17 cellular contexts compared by ENCODE assay signal in the genomic region with DNA sequence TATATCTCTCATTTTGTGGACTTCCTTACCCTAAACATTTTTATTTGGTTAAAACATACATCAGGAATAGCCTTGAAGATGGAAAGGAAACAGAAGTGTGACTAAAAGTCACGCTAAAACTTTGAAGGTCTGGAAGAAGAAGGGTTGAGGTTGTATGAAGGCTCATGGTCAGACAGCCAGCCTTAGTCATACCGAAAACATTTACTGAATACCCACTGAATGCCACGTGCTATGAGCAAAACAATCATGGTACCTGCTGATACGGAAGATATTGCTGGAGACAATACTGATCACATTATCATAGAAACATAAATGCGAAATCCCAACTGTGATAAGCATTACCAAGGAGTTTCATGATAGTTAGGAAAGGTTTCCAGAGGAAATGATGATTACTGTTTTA.
"Had no signal": no experiment of that assay in that cellular context is flagged by ENCODE, and none has a peak within 500 bp of the region (broad histone marks: within the 10 kb centered on the region; RNA-seq: fewer than 3 reads in every experiment).

No MANE protein-coding gene starts in this region.

- H3K4me1 ChIP-seq: heart left ventricle, stomach, transverse colon had no signal

- H3K27ac ChIP-seq: coronary artery, heart left ventricle, skin epidermis, stomach, thoracic aorta, transverse colon had no signal

- H3K9me3 ChIP-seq: heart left ventricle, mucosa of descending colon, neutrophil, stomach, thoracic aorta, transverse colon had no signal

- H3K36me3 ChIP-seq: thoracic aorta, transverse colon had no signal

- H3K27me3 ChIP-seq: heart left ventricle, neutrophil, stomach, transverse colon had no signal

- FAIRE-seq: frontal cortex, islet of Langerhans had no signal

- DNase-seq: effector CD8-positive, alpha-beta T cell; heart left ventricle; hippocampal formation; kidney glomerular epithelial cell; mucosa of descending colon; naive thymus-derived CD8-positive, alpha-beta T cell; stimulated activated CD4-positive, alpha-beta T cell treated with anti-CD3 and anti-CD28 coated beads, Interleukin-12 subunit alpha, Interleukin-12 subunit beta, amount 100 ng/mL, for 4 hours; stimulated activated naive CD4-positive, alpha-beta T cell; stomach; substantia nigra; transverse colon had no signal

- H3K4me3 ChIP-seq: coronary artery, heart left ventricle, mucosa of descending colon, skin epidermis, stomach, thoracic aorta, transverse colon had no signal
